ENCODE assay signal across 19 cellular contexts in genomic region chr5:126469925-126470324, GRCh38.
"Had no signal": no experiment of that assay in that cellular context is flagged by ENCODE, and none has a peak within 500 bp of the region (broad histone marks: within the 10 kb centered on the region; RNA-seq: fewer than 3 reads in every experiment).

No MANE protein-coding gene starts in this region.

- H3K9me3 ChIP-seq: left lung, prostate gland, sigmoid colon, SK-N-SH, upper lobe of left lung had no signal

- H3K4me3 ChIP-seq: left lung, prostate gland, sigmoid colon, upper lobe of left lung had no signal

- H3K4me3 Mint-ChIP-seq: activated CD4-positive, alpha-beta T cell treated with anti-CD3 and anti-CD28 coated beads for 36 hours; activated CD8-positive, alpha-beta T cell treated with anti-CD3 and anti-CD28 coated beads for 36 hours; immature natural killer cell; mesothelial cell of epicardium; naive B cell had no signal

- H3K27me3 ChIP-seq: left lung, sigmoid colon, upper lobe of left lung had no signal

- H3K9me2 ChIP-seq: SK-N-SH had no signal

- H3K9ac ChIP-seq: SK-N-SH had no signal

- ATAC-seq: activated CD4-positive, alpha-beta T cell treated with anti-CD3 and anti-CD28 coated beads for 36 hours; activated CD8-positive, alpha-beta T cell treated with anti-CD3 and anti-CD28 coated beads for 36 hours; left lung had no signal

- H3K4me1 ChIP-seq: left lung, prostate gland, sigmoid colon had no signal

- H3K9me3 Mint-ChIP-seq: activated CD8-positive, alpha-beta T cell treated with anti-CD3 and anti-CD28 coated beads for 36 hours; immature natural killer cell; mesothelial cell of epicardium; naive B cell had no signal

- H3K36me3 ChIP-seq: prostate gland, WERI-Rb-1 had no signal

- H3K4me2 ChIP-seq: SK-N-SH had no signal

- H3K27ac Mint-ChIP-seq: activated CD4-positive, alpha-beta T cell treated with anti-CD3 and anti-CD28 coated beads for 36 hours; activated CD8-positive, alpha-beta T cell treated with anti-CD3 and anti-CD28 coated beads for 36 hours; immature natural killer cell; mesothelial cell of epicardium; naive B cell had no signal

- H3K4me1 Mint-ChIP-seq: immature natural killer cell, mesothelial cell of epicardium, naive B cell had no signal

- H3K27me3 Mint-ChIP-seq: activated CD4-positive, alpha-beta T cell treated with anti-CD3 and anti-CD28 coated beads for 36 hours; activated CD8-positive, alpha-beta T cell treated with anti-CD3 and anti-CD28 coated beads for 36 hours; naive B cell had no signal

- DNase-seq: activated CD4-positive, alpha-beta T cell treated with anti-CD3 and anti-CD28 coated beads for 36 hours; activated CD8-positive, alpha-beta memory T cell treated with anti-CD3 and anti-CD28 coated beads, Interleukin-2, amount 50 U/mL, for 48 hours; activated CD8-positive, alpha-beta T cell treated with anti-CD3 and anti-CD28 coated beads for 36 hours; activated naive CD4-positive, alpha-beta T cell; central memory CD4-positive, alpha-beta T cell; cortex of kidney; effector CD8-positive, alpha-beta T cell; immature natural killer cell; left lung; naive B cell; sigmoid colon; SK-N-SH; stimulated activated CD4-positive, alpha-beta T cell treated with anti-CD3 and anti-CD28 coated beads, Interleukin-12 subunit alpha, Interleukin-12 subunit beta, amount 100 ng/mL, for 4 hours; stimulated activated naive CD4-positive, alpha-beta T cell; substantia nigra; upper lobe of left lung; WERI-Rb-1 had no signal

- H3K27ac ChIP-seq: left lung, prostate gland, upper lobe of left lung, WERI-Rb-1 had no signal

- H3K36me3 Mint-ChIP-seq: naive B cell had no signal
